22 cellular contexts compared by ENCODE assay signal in genomic region chr1:2632561-2633361, GRCh38. TPM values are rescaled to one million over a fixed set of nuclear protein-coding genes. Genes with fewer than 3 reads are reported as not detected.
DNase-seq lines count a peak whose midpoint lies in the region; ATAC-seq and TF ChIP-seq lines count a peak whose summit lies in the region.
"Had no signal": no experiment of that assay in that cellular context is flagged by ENCODE, and none has a peak within 500 bp of the region (broad histone marks: within the 10 kb centered on the region; RNA-seq: fewer than 3 reads in every experiment).

Gene MMEL1 (minus strand): TSS chr1:2633016. CDS start chr1:2629484, 3,532 bp downstream.

- 71% methylated on average over 12 of the region's 16 CpGs; no CpG with 5 or more reads in 1 of the 2 donors for WGBS in transverse colon (ENCODE audit: low coverage in 1 of 2), 2 donors

- intact Hi-C loops in transverse colon (cut with DNase I; ENCODE audit: low total_unique reads), result no loop called here

- no peak for ATAC-seq in activated CD8-positive, alpha-beta memory T cell treated with anti-CD3 and anti-CD28 coated beads, Interleukin-2, amount 10 ng/mL, durations not matched to agents 7 days and 5 days
- ATAC-seq in HG03097 (IDR thresholded peaks at IDR 0.05; ENCODE audit: low FRiP score, unreplicated experiment) (no peak), GM19035 (IDR thresholded peaks at IDR 0.05; ENCODE audit: unreplicated experiment) (no peak)
- ATAC-seq: CD8-positive, alpha-beta T cell; heart left ventricle; naive thymus-derived CD8-positive, alpha-beta T cell; SK-N-SH treated with all-trans-retinoic acid at 6 μM for 48 hours had no signal

- DNase-seq in activated CD8-positive, alpha-beta memory T cell treated with anti-CD3 and anti-CD28 coated beads for 24 hours, result peak; percentile 41
- no peak for DNase-seq in activated CD8-positive, alpha-beta memory T cell treated with anti-CD3 and anti-CD28 coated beads, Interleukin-2, amount 10 ng/mL, durations not matched to agents 7 days and 5 days
- DNase-seq in transverse colon (peak; percentile 58), BE2C (no peak)
- DNase-seq: activated CD4-positive, alpha-beta T cell treated with anti-CD3 and anti-CD28 coated beads for 1 hour; activated CD8-positive, alpha-beta memory T cell treated with anti-CD3 and anti-CD28 coated beads, Interleukin-2, amount 50 U/mL, for 48 hours; CD8-positive, alpha-beta T cell; DMS79; kidney; naive thymus-derived CD8-positive, alpha-beta T cell; NCI-H1694 treated with DMSO at 0.1 percent for 48 hours; NCI-H526; PC-9; stimulated activated CD4-positive, alpha-beta T cell treated with anti-CD3 and anti-CD28 coated beads, Interleukin-4, amount 100 ng/mL, for 24 hours had no signal

- H3K4me3 ChIP-seq in iPS-18c (ENCODE audit: insufficient read depth, low read depth, low read length), result peak within 1 kb of the TSS; percentile 24; the same call in 1 of the 2 replicates
- H3K4me3 ChIP-seq in transverse colon, result no peak within 1 kb of the TSS
- no peak within 1 kb of the TSS for H3K4me3 ChIP-seq in BE2C (ENCODE audit: low read depth, low read length)
- H3K4me3 ChIP-seq: heart left ventricle, PC-9, suprapubic skin had no signal

- H3K27me3 ChIP-seq in transverse colon (peaks cover 76% of the 10 kb centered on the region), BE2C (peaks cover 13% of the 10 kb centered on the region)

- CTCF ChIA-PET in activated CD8-positive, alpha-beta memory T cell treated with anti-CD3 and anti-CD28 coated beads, Interleukin-2, amount 10 ng/mL, durations not matched to agents 7 days and 5 days (lab: Charles Lee), result no interaction called here

- peaks cover 16% of the 10 kb centered on the region for H3K9me3 Mint-ChIP-seq in activated CD8-positive, alpha-beta memory T cell treated with anti-CD3 and anti-CD28 coated beads, Interleukin-2, amount 10 ng/mL, durations not matched to agents 7 days and 5 days (ENCODE audit: low read depth)
- H3K9me3 Mint-ChIP-seq in IgD-negative memory B cell, result peaks cover 0 to 7% (median 7%) of the 10 kb centered on the region in 3 donors
- H3K9me3 Mint-ChIP-seq: CD8-positive, alpha-beta T cell had no signal

- in situ Hi-C loops in transverse colon (cut with MboI; ENCODE audit: low pct_ligation_motif_present in 1 of 4, low pct_unique_long_range_greater_than_20kb in 1 of 4, low sequenced_read_pairs in 3 of 4), result loop anchor here in 1 of 4 donors (25.0 kb wide), 1 partner anchor 220 kb away; the partner anchor contains the start of gene PEX10

- no peak within 1 kb of the TSS for H3K27ac Mint-ChIP-seq in activated CD8-positive, alpha-beta memory T cell treated with anti-CD3 and anti-CD28 coated beads, Interleukin-2, amount 10 ng/mL, durations not matched to agents 7 days and 5 days
- H3K27ac Mint-ChIP-seq in IgD-negative memory B cell, result peak within 1 kb of the TSS in 2 of 3 donors; percentile 14 to 59
- H3K27ac Mint-ChIP-seq: CD8-positive, alpha-beta T cell had no signal

- TF ChIP-seq CTCF in transverse colon (IDR thresholded peaks at IDR 0.05), result no peak
- TF ChIP-seq CTCF in BE2C (IDR thresholded peaks at IDR 0.05; ENCODE audit: low read depth, low read length), result no peak

- H3K4me1 ChIP-seq in transverse colon, result peaks cover 3 to 24% (median 18%) of the 10 kb centered on the region in 4 donors
- H3K4me1 ChIP-seq in BE2C, result no peaks in the 10 kb centered on the region

- no peaks in the 10 kb centered on the region for H3K4me1 Mint-ChIP-seq in activated CD8-positive, alpha-beta memory T cell treated with anti-CD3 and anti-CD28 coated beads, Interleukin-2, amount 10 ng/mL, durations not matched to agents 7 days and 5 days
- H3K4me1 Mint-ChIP-seq in IgD-negative memory B cell, result peaks cover 0 to 3% (median 0%) of the 10 kb centered on the region in 3 donors

- H3K9me3 ChIP-seq in iPS-18c (ENCODE audit: control insufficient read depth, insufficient read depth, low read length) (peaks cover 8% of the 10 kb centered on the region), transverse colon (peaks cover 0 to 5% of the 10 kb centered on the region in 2 donors), BE2C (no peaks in the 10 kb centered on the region)
- H3K9me3 ChIP-seq: suprapubic skin had no signal

- no peak for TF ChIP-seq POLR2A in transverse colon (IDR thresholded peaks at IDR 0.05)

- H3K4me3 Mint-ChIP-seq in activated CD8-positive, alpha-beta memory T cell treated with anti-CD3 and anti-CD28 coated beads, Interleukin-2, amount 10 ng/mL, durations not matched to agents 7 days and 5 days, result no peak within 1 kb of the TSS
- H3K4me3 Mint-ChIP-seq in IgD-negative memory B cell, result no peak within 1 kb of the TSS
- H3K4me3 Mint-ChIP-seq: CD8-positive, alpha-beta T cell had no signal

- TF ChIP-seq EP300 in transverse colon (IDR thresholded peaks at IDR 0.05; ENCODE audit: low read depth), result no peak

- no peaks in the 10 kb centered on the region for H3K36me3 ChIP-seq in transverse colon
- no peaks in the 10 kb centered on the region for H3K36me3 ChIP-seq in BE2C
- H3K36me3 ChIP-seq: heart left ventricle, suprapubic skin had no signal

- H3K27ac ChIP-seq in transverse colon, result no peak within 1 kb of the TSS
- H3K27ac ChIP-seq: heart left ventricle, PC-9, suprapubic skin had no signal

- peaks cover 21% of the 10 kb centered on the region for H3K27me3 Mint-ChIP-seq in activated CD8-positive, alpha-beta memory T cell treated with anti-CD3 and anti-CD28 coated beads, Interleukin-2, amount 10 ng/mL, durations not matched to agents 7 days and 5 days
- peaks cover 2% of the 10 kb centered on the region for H3K27me3 Mint-ChIP-seq in IgD-negative memory B cell

- peaks cover 5% of the 10 kb centered on the region for H3K36me3 Mint-ChIP-seq in activated CD8-positive, alpha-beta memory T cell treated with anti-CD3 and anti-CD28 coated beads, Interleukin-2, amount 10 ng/mL, durations not matched to agents 7 days and 5 days
- H3K36me3 Mint-ChIP-seq in IgD-negative memory B cell, result no peaks in the 10 kb centered on the region
- H3K36me3 Mint-ChIP-seq: CD8-positive, alpha-beta T cell; naive thymus-derived CD8-positive, alpha-beta T cell had no signal

RNA-seq across cellular contexts. Expression of gene MMEL1, which starts in this region (rescaled TPM):
- under 1 TPM in 1 of 2 experiments, not detected in 1; 0.58 TPM for total RNA-seq in activated CD8-positive, alpha-beta memory T cell treated with anti-CD3 and anti-CD28 coated beads, Interleukin-2, amount 10 ng/mL, durations not matched to agents 7 days and 5 days
- polyA plus RNA-seq in IgD-negative memory B cell, result 5.8 TPM
- 10 to 100 TPM in 3 of 4 donors, not detected in 1; 10.5 to 16.7 (median 12.4) TPM for total RNA-seq in transverse colon
- polyA plus RNA-seq in BE2C (2012; ENCODE audit: insufficient read depth, insufficient read length, low read depth), result 32.7 TPM
- total RNA-seq: MCF 10A had no signal

Comparison
In these comparisons a context has a peak if more than half of its experiments do, and no peak if none do; other contexts are left out.
1. DNase-seq: peak in activated CD8-positive, alpha-beta memory T cell treated with anti-CD3 and anti-CD28 coated beads for 24 hours (single experiment) and transverse colon (single experiment); none in activated CD8-positive, alpha-beta memory T cell treated with anti-CD3 and anti-CD28 coated beads, Interleukin-2, amount 10 ng/mL, durations not matched to agents 7 days and 5 days (single experiment) and BE2C (single experiment).